In genomic region chr1:9908846-9909221, GRCh38 we compare ENCODE assay signal across 8 cellular contexts. TPM values are rescaled to one million over a fixed set of nuclear protein-coding genes. Genes with fewer than 3 reads are reported as not detected.
DNase-seq lines count a peak whose midpoint lies in the region; ATAC-seq and TF ChIP-seq lines count a peak whose summit lies in the region.

No MANE protein-coding gene starts in this region.

- H3K4me3 ChIP-seq in ACC112 (ENCODE audit: low read depth, low read length): peak overlapping the region; percentile 98
- H3K4me3 ChIP-seq in cardiac fibroblast (replicated peaks in 1 of 2; ENCODE audit: low read depth in 2 of 2, low read length in 2 of 2): peak overlapping the region; percentile 66 to 88

- H3K4me1 Mint-ChIP-seq in IgD-negative memory B cell: peaks cover 14 to 18% (median 18%) of the 10 kb centered on the region in 3 donors
- H3K4me1 Mint-ChIP-seq in naive B cell: peaks cover 28 to 36% (median 29%) of the 10 kb centered on the region in 3 donors

- peak overlapping the region in 2 of 3 donors; percentile 63 to 79 for H3K27ac Mint-ChIP-seq in IgD-negative memory B cell
- peak overlapping the region in 5 of 6 donors; percentile 2 to 88 (median 71) for H3K27ac Mint-ChIP-seq in naive B cell

- H3K27me3 ChIP-seq in ACC112 (ENCODE audit: insufficient read depth, low read length): no peaks in the 10 kb centered on the region

- H3K4me3 Mint-ChIP-seq in IgD-negative memory B cell (peak overlapping the region; percentile 88 to 99 (median 96)), naive B cell (peak overlapping the region; percentile 85 to 99 (median 94))

- H3K27me3 Mint-ChIP-seq in IgD-negative memory B cell: no peaks in the 10 kb centered on the region
- H3K27me3 Mint-ChIP-seq in naive B cell: no peaks in the 10 kb centered on the region

- no peak overlapping the region for H3K27ac ChIP-seq in ACC112 (ENCODE audit: low read depth, low read length)

- no peaks in the 10 kb centered on the region for H3K79me2 ChIP-seq in ACC112 (ENCODE audit: control insufficient read depth, insufficient read depth, low read length, unreplicated experiment)

- TF ChIP-seq CTCF in cardiac fibroblast (IDR thresholded peaks at IDR 0.05; ENCODE audit: low read depth, low read length): no peak

- no peaks in the 10 kb centered on the region for H3K36me3 ChIP-seq in ACC112 (ENCODE audit: insufficient read depth, low read length)

- DNase-seq in cardiac fibroblast (ENCODE audit: low read depth in 2 of 2) (no peak), naive B cell (no peak), KBM-7 (no peak), NCI-H774 (lab: John Stamatoyannopoulos, UW) (no peak)

- no peaks in the 10 kb centered on the region for H3K9me3 Mint-ChIP-seq in IgD-negative memory B cell
- no peaks in the 10 kb centered on the region for H3K9me3 Mint-ChIP-seq in naive B cell

- H2AFZ ChIP-seq in ACC112 (ENCODE audit: low read length, unreplicated experiment): no peak overlapping the region

- peaks cover 2% of the 10 kb centered on the region for H3K36me3 Mint-ChIP-seq in IgD-negative memory B cell
- H3K36me3 Mint-ChIP-seq in naive B cell: no peaks in the 10 kb centered on the region

- H3K4me1 ChIP-seq in ACC112 (ENCODE audit: control insufficient read depth, insufficient read depth, low read length, unreplicated experiment): peaks cover 12% of the 10 kb centered on the region

- ATAC-seq in naive B cell (ENCODE audit: low read depth in 2 of 2) (no peak), HG02610 (IDR thresholded peaks at IDR 0.05; ENCODE audit: unreplicated experiment) (no peak), GM18511 (IDR thresholded peaks at IDR 0.05; ENCODE audit: unreplicated experiment) (no peak)

- in situ Hi-C loops in KBM-7 (cut with MboI; ENCODE audit: low pct_unique_long_range_greater_than_20kb, low sequenced_read_pairs): no loop called here

RNA-seq across cellular contexts. Expression of gene CTNNBIP1, which starts 1.2 kb away (rescaled TPM):
- polyA plus RNA-seq in IgD-negative memory B cell (10.0 TPM), naive B cell (ENCODE audit: low read depth in 6 of 6) (10 to 100 TPM in 2 of 6 donors, 1 to 10 TPM in 4; 7.4 to 13.4 (median 8.6) TPM)

RNA-seq across cellular contexts. Expression of gene LZIC, which starts 34.4 kb away (rescaled TPM):
- 30.0 TPM for polyA plus RNA-seq in IgD-negative memory B cell
- 10 to 100 TPM; 26.3 to 36.0 (median 31.1) TPM for polyA plus RNA-seq in naive B cell (ENCODE audit: low read depth in 6 of 6)

RNA-seq across cellular contexts. Expression of gene NMNAT1, which starts 34.4 kb away (rescaled TPM):
- polyA plus RNA-seq in IgD-negative memory B cell: 7.9 TPM
- polyA plus RNA-seq in naive B cell (ENCODE audit: low read depth in 6 of 6): 1 to 10 TPM; 4.2 to 8.8 (median 6.8) TPM
